6 cellular contexts compared by ENCODE assay signal in the genomic region with DNA sequence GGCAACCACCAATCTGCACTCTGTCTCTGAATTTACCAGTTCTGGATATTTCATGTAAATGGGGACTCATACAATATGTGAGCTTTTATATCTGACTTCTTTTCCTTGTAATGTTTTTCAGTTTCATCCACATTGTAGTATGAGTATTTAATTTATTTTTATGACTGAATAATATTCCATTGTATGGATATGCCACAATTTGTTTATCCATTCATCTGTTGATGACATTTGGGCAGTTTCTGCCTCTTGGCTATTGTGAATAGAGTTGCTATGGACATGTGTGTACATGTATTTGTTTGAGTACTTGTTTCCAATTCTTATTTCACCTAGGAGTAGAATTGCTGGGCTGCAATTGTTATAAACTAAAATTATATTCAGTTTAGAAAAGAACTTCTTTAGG.
"Had no signal": no experiment of that assay in that cellular context is flagged by ENCODE, and none has a peak within 500 bp of the region (broad histone marks: within the 10 kb centered on the region; RNA-seq: fewer than 3 reads in every experiment).

No MANE protein-coding gene starts in this region.

- ATAC-seq: HepG2, K562 had no signal

- H3K27ac ChIP-seq: HL-60 had no signal

- H3K27ac Mint-ChIP-seq: IgD-negative memory B cell had no signal

- H3K27me3 Mint-ChIP-seq: IgD-negative memory B cell had no signal

- H3K4me3 ChIP-seq: K562 had no signal

- DNase-seq: IMR-90, KG1 had no signal

- H3K9me3 Mint-ChIP-seq: IgD-negative memory B cell had no signal
